Comparison of ENCODE assay signal across 21 cellular contexts in the genomic region with DNA sequence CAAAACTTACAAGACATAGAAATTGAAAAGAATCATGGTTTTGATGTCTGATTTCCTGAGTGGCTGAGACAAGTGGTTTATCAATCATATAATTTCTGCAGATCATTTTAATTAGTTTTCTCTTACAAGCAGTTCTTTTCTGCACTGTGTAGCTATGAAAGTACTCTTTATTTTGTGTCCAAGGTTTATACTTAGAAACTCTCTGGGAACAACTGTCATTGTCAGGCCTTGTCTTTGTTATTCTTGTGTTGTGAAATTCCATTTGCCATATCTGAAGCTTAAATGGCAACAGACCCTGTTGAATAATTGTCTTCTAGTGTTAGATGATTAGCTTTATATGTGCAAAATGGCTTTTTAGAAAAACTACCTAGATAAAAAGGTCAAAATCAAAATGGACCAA.
A peak's percentile ranks its signal among the peaks of the same experiment; 100 is the strongest.
DNase-seq lines count a peak whose midpoint lies in the region; ATAC-seq and TF ChIP-seq lines count a peak whose summit lies in the region.
"Had no signal": no experiment of that assay in that cellular context is flagged by ENCODE, and none has a peak within 500 bp of the region (broad histone marks: within the 10 kb centered on the region; RNA-seq: fewer than 3 reads in every experiment).

No MANE protein-coding gene starts in this region.

- H3K27ac ChIP-seq in psoas muscle = peak overlapping the region; percentile 53
- H3K27ac ChIP-seq: A549; BLaER1 treated with 17β-estradiol and CSF1 and Interleukin-3, amounts not matched to agents 10 nM and 100 nM had no signal

- H3K4me1 Mint-ChIP-seq in activated CD4-positive, alpha-beta T cell treated with anti-CD3 and anti-CD28 coated beads for 36 hours = no peaks in the 10 kb centered on the region
- H3K4me1 Mint-ChIP-seq: CD14-positive monocyte; CD8-positive, alpha-beta memory T cell had no signal

- H3K36me3 Mint-ChIP-seq in activated CD4-positive, alpha-beta T cell treated with anti-CD3 and anti-CD28 coated beads for 36 hours (ENCODE audit: low read depth) = no peaks in the 10 kb centered on the region
- H3K36me3 Mint-ChIP-seq: CD14-positive monocyte; CD8-positive, alpha-beta memory T cell had no signal

- no peak for TF ChIP-seq CTCF in psoas muscle (IDR thresholded peaks at IDR 0.05)

- H3K27me3 ChIP-seq in psoas muscle (ENCODE audit: insufficient read depth in 3 of 3, low read length in 2 of 3) = no peaks in the 10 kb centered on the region
- H3K27me3 ChIP-seq: BE2C; BLaER1 treated with 17β-estradiol and CSF1 and Interleukin-3, amounts not matched to agents 10 nM and 100 nM had no signal

- no peak overlapping the region for H3K4me3 ChIP-seq in psoas muscle
- H3K4me3 ChIP-seq: A549; BLaER1 treated with 17β-estradiol and CSF1 and Interleukin-3, amounts not matched to agents 10 nM and 100 nM; HAP-1 had no signal

- ATAC-seq in Right ventricle myocardium superior (ENCODE audit: poor library complexity) (peak; percentile 84), left ventricle myocardium superior (peak; percentile 92), psoas muscle (peak in 2 of 4 donors; percentile 61 to 72), GM18907 (IDR thresholded peaks at IDR 0.05; ENCODE audit: unreplicated experiment) (no peak)
- no peak for ATAC-seq in activated CD4-positive, alpha-beta T cell treated with anti-CD3 and anti-CD28 coated beads for 36 hours
- ATAC-seq: A549 had no signal

- DNase-seq in Right ventricle myocardium superior (no peak), cardiac septum (ENCODE audit: low spot score) (no peak), left ventricle myocardium superior (no peak), psoas muscle (no peak)
- DNase-seq in activated CD4-positive, alpha-beta T cell treated with anti-CD3 and anti-CD28 coated beads for 36 hours = no peak
- DNase-seq in activated effector memory CD4-positive, alpha-beta T cell treated with Interleukin-2 at 50 U/mL for 16 hours = no peak
- DNase-seq: 8988T; ACHN; AML-193; BE2C; CD4-positive, alpha-beta T cell; CD8-positive, alpha-beta memory T cell; DMS79 treated with DMSO at 0.1 percent for 48 hours; GF-D8; GOT3; HFFc6 had no signal

- H3K27me3 Mint-ChIP-seq in activated CD4-positive, alpha-beta T cell treated with anti-CD3 and anti-CD28 coated beads for 36 hours = no peaks in the 10 kb centered on the region
- H3K27me3 Mint-ChIP-seq: CD4-positive, alpha-beta T cell had no signal

- intact Hi-C loops in Right ventricle myocardium superior (cut with DNase I) = no loop called here
- intact Hi-C loops in cardiac septum (cut with DNase I) = loop anchor here (10.0 kb wide), 2 partner anchors 75 to 145 kb away; no protein-coding TSS in a partner anchor
- intact Hi-C loops in left ventricle myocardium superior (cut with micrococcal nuclease) = no loop called here
- intact Hi-C loops in psoas muscle (cut with DNase I) = loop anchor here (10.0 kb wide), 2 partner anchors 115 to 145 kb away; no protein-coding TSS in a partner anchor
- intact Hi-C loops in activated CD4-positive, alpha-beta T cell treated with anti-CD3 and anti-CD28 coated beads for 36 hours (cut with DNase I, micrococcal nuclease) = no loop called here

- CTCF ChIA-PET in activated CD4-positive, alpha-beta T cell treated with anti-CD3 and anti-CD28 coated beads for 36 hours (lab: Charles Lee) = interaction anchor here (0.9 kb wide), 1 partner anchor 8 kb away, joined by 3 read pairs; no protein-coding TSS in a partner anchor

- H3K4me3 Mint-ChIP-seq in activated CD4-positive, alpha-beta T cell treated with anti-CD3 and anti-CD28 coated beads for 36 hours = no peak overlapping the region
- H3K4me3 Mint-ChIP-seq: CD14-positive monocyte; CD4-positive, alpha-beta T cell; CD8-positive, alpha-beta memory T cell; HFFc6 had no signal

- H3K27ac Mint-ChIP-seq in activated CD4-positive, alpha-beta T cell treated with anti-CD3 and anti-CD28 coated beads for 36 hours = no peak overlapping the region
- H3K27ac Mint-ChIP-seq: CD14-positive monocyte; CD4-positive, alpha-beta T cell; CD8-positive, alpha-beta memory T cell; HFFc6 had no signal

- no peaks in the 10 kb centered on the region for H3K9me3 Mint-ChIP-seq in activated CD4-positive, alpha-beta T cell treated with anti-CD3 and anti-CD28 coated beads for 36 hours (ENCODE audit: low read depth)
- H3K9me3 Mint-ChIP-seq: CD4-positive, alpha-beta T cell had no signal

- no peaks in the 10 kb centered on the region for H3K36me3 ChIP-seq in psoas muscle (ENCODE audit: insufficient read depth in 1 of 2, low read depth in 1 of 2)
- H3K36me3 ChIP-seq: BE2C; BLaER1 treated with 17β-estradiol and CSF1 and Interleukin-3, amounts not matched to agents 10 nM and 100 nM; HAP-1 had no signal

- no peaks in the 10 kb centered on the region for H3K4me1 ChIP-seq in psoas muscle
- H3K4me1 ChIP-seq: A549; BLaER1 treated with 17β-estradiol and CSF1 and Interleukin-3, amounts not matched to agents 10 nM and 100 nM; HAP-1 had no signal

- POLR2A ChIA-PET in activated CD4-positive, alpha-beta T cell treated with anti-CD3 and anti-CD28 coated beads for 36 hours (lab: Charles Lee) = no interaction called here

- H3K9me3 ChIP-seq in psoas muscle = no peaks in the 10 kb centered on the region
- H3K9me3 ChIP-seq: A549; BE2C; BLaER1 treated with 17β-estradiol and CSF1 and Interleukin-3, amounts not matched to agents 10 nM and 100 nM; HAP-1 had no signal

Comparison
In these comparisons a context has a peak if more than half of its experiments do, and no peak if none do; other contexts are left out.
1. intact Hi-C loops: an anchor here in cardiac septum (10.0 kb wide) and psoas muscle (10.0 kb wide); none called in Right ventricle myocardium superior, left ventricle myocardium superior and activated CD4-positive, alpha-beta T cell treated with anti-CD3 and anti-CD28 coated beads for 36 hours.
2. ATAC-seq: peak in Right ventricle myocardium superior (single experiment) and left ventricle myocardium superior (single experiment); none in activated CD4-positive, alpha-beta T cell treated with anti-CD3 and anti-CD28 coated beads for 36 hours (single experiment) and GM18907 (single experiment).